ENCODE assay signal across 14 cellular contexts in the genomic region with DNA sequence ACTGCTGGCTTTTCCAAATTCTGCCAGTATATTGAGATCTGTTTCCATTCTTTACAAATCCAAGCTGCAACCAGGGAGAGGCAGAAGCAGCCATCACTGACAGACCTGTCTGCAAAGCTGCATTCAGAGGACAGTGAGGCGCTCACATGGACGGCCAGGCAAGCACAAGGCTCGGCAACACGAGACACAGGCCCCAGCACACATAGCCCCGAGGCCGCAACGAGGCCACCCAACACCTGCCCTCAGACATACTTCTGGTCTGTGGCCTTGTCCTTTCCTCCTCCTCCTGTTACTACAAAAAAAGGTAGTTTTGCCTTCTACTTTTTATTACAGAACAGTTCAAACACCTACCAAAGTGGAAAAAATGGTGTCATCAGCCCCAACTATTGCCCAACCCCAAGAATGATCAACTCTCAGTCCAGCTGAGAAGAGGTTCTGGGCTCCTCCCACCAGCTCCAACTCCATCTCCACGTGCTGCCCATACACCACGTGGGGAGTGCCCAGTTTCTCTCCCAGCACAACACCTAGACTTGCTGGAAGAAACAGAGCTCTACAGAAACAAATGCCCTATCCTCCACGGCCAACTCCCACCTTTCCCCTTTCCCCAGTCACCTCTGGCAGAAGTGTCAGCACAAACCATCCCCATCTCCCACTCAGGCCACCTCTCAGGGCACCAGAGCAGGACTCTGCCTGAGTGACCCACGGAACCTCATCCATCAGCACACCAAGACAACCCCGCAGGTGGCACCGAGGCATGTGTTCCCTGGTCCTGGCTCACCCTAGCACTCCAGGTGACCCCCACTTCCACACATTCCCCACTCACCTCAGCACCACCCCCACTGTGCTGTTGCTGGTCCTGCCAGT. TPM values are rescaled to one million over a fixed set of nuclear protein-coding genes. Genes with fewer than 3 reads are reported as not detected.
DNase-seq lines count a peak whose midpoint lies in the region; ATAC-seq and TF ChIP-seq lines count a peak whose summit lies in the region.
"Had no signal": no experiment of that assay in that cellular context is flagged by ENCODE, and none has a peak within 500 bp of the region (broad histone marks: within the 10 kb centered on the region; RNA-seq: fewer than 3 reads in every experiment).

No MANE protein-coding gene starts in this region.

- peaks cover 30% of the 10 kb centered on the region for H3K4me1 ChIP-seq in adipocyte (ENCODE audit: control insufficient read depth, insufficient read depth, low read length)
- peaks cover 3 to 69% (median 43%) of the 10 kb centered on the region in 4 donors for H3K4me1 ChIP-seq in right lobe of liver
- H3K4me1 ChIP-seq in A673 (ENCODE audit: insufficient read depth, low read length, poor library complexity, severe bottlenecking): peaks cover 22% of the 10 kb centered on the region

- POLR2A ChIA-PET in GM10248 (lab: Yijun Ruan, JAX): no interaction called here
- POLR2A ChIA-PET in A673 (lab: Charles Lee; ENCODE audit: low non-redundant PET): no interaction called here

- TF ChIP-seq CTCF in right lobe of liver (IDR thresholded peaks at IDR 0.05): no peak
- TF ChIP-seq CTCF in GM10248 (IDR thresholded peaks at IDR 0.05; ENCODE audit: control extremely low read depth, extremely low read depth, low read depth, missing control alignments): no peak
- no peak for TF ChIP-seq CTCF in A673 (conservative IDR thresholded peaks at IDR 0.05; ENCODE audit: low read depth, low read length)

- DNase-seq in left ventricle myocardium superior (no peak), left cardiac atrium (no peak), adipocyte (ENCODE audit: low read depth) (peak; percentile 22), right lobe of liver (peak; percentile 79 to 85 (median 85)), GM10248 (ENCODE audit: extremely low spot score) (no peak), A673 (ENCODE audit: low spot score) (no peak), NCI-H446 (lab: John Stamatoyannopoulos, UW) (no peak), pons (ENCODE audit: low spot score) (no peak)
- DNase-seq: MM.1S, NCI-H82 had no signal

- intact Hi-C loops in left ventricle myocardium superior (cut with micrococcal nuclease) (no loop called here), left cardiac atrium (cut with DNase I) (no loop called here), right lobe of liver (cut with DNase I) (no loop called here), A673 (cut with micrococcal nuclease; ENCODE audit: unreplicated experiment) (no loop called here)

- no TSS peak for BruUV-seq in A673 (replicated peaks; lab: Mats Ljungman, UMichigan)

- H3K9me3 ChIP-seq in adipocyte (ENCODE audit: control insufficient read depth, low read length) (no peaks in the 10 kb centered on the region), right lobe of liver (no peaks in the 10 kb centered on the region), A673 (ENCODE audit: low read depth, low read length, poor library complexity, severe bottlenecking) (no peaks in the 10 kb centered on the region)

- 39% methylated on average over 10 of the region's 13 CpGs for WGBS in right lobe of liver (ENCODE audit: insufficient coverage, low coverage, low lambda C conversion rate, missing lambda C conversion rate)

- H3K27me3 ChIP-seq in adipocyte (replicated peaks; ENCODE audit: control insufficient read depth, insufficient read depth, low read length): no peaks in the 10 kb centered on the region
- no peaks in the 10 kb centered on the region for H3K27me3 ChIP-seq in right lobe of liver
- no peaks in the 10 kb centered on the region for H3K27me3 ChIP-seq in A673 (replicated peaks; ENCODE audit: insufficient read depth, low read depth, low read length, poor library complexity)

- CTCF ChIA-PET in GM10248 (lab: Yijun Ruan, JAX): no interaction called here
- CTCF ChIA-PET in A673 (lab: Charles Lee): no interaction called here

- peaks cover 83% of the 10 kb centered on the region for H3K36me3 ChIP-seq in adipocyte (ENCODE audit: control insufficient read depth, insufficient read depth, low read length, severe bottlenecking)
- peaks cover 11 to 61% (median 37%) of the 10 kb centered on the region in 4 donors for H3K36me3 ChIP-seq in right lobe of liver
- H3K36me3 ChIP-seq in A673 (ENCODE audit: insufficient read depth, low read length, poor library complexity, severe bottlenecking): peaks cover 88% of the 10 kb centered on the region

- no peak overlapping the region for H3K9ac ChIP-seq in adipocyte (ENCODE audit: low read length)

- peak; percentile 55 for TF ChIP-seq POLR2A in right lobe of liver (IDR thresholded peaks at IDR 0.05)

- H3K27ac ChIP-seq in right lobe of liver (peak overlapping the region; percentile 74 to 85 (median 81)), A673 (ENCODE audit: low read depth, low read length, poor library complexity, severe bottlenecking) (no peak overlapping the region)
- H3K27ac ChIP-seq: skin epidermis had no signal

- H3K4me3 ChIP-seq in adipocyte (ENCODE audit: low read length) (no peak overlapping the region), right lobe of liver (no peak overlapping the region), A673 (ENCODE audit: low read depth, low read length, poor library complexity, severe bottlenecking) (no peak overlapping the region)
- H3K4me3 ChIP-seq: skin epidermis had no signal

- peak; percentile 11 for ATAC-seq in left ventricle myocardium superior
- ATAC-seq in left cardiac atrium: no peak
- ATAC-seq in right lobe of liver: peak; percentile 51 to 72 (median 64)

RNA-seq across cellular contexts. Expression of gene ZXDC, which starts 7.4 kb away (rescaled TPM):
- 17.9 TPM for total RNA-seq in left ventricle myocardium superior
- total RNA-seq in left cardiac atrium: 10 to 100 TPM; 15.7 to 20.7 TPM
- 10 to 100 TPM; 16.4 to 30.2 (median 24.0) TPM for total RNA-seq in right lobe of liver
- 61.1 and 63.2 TPM in 2 replicates for total RNA-seq in A673 (2021)

RNA-seq across cellular contexts. Expression of gene UROC1, which starts 49.3 kb away (rescaled TPM):
- not detected for total RNA-seq in left ventricle myocardium superior
- total RNA-seq in left cardiac atrium: not detected
- 100 to 1,000 TPM in 1 of 6 experiments, 10 to 100 TPM in 5; 15.1 to 101 (median 55.8) TPM for total RNA-seq in right lobe of liver
- total RNA-seq in A673 (2021): not detected in 2 replicates
- total RNA-seq: glomerular endothelial cell; T-helper 1 cell treated with Interleukin-12 subunit alpha and Interleukin-12 subunit beta and Interleukin-4 antibody, amounts not matched to agents 30 ng/mL and 1 ng/mL, for 36 hours had no signal

RNA-seq across cellular contexts. Expression of gene CHST13, which starts 55.7 kb away (rescaled TPM):
- 0.45 TPM for total RNA-seq in left ventricle myocardium superior
- under 1 TPM; 0.60 to 0.74 TPM for total RNA-seq in left cardiac atrium
- 10 to 100 TPM; 23.5 to 48.9 (median 28.2) TPM for total RNA-seq in right lobe of liver
- 0.35 TPM in 1 of 2 replicates, not detected in the other for total RNA-seq in A673 (2021)
- total RNA-seq: cerebellum; glomerular endothelial cell; T-helper 1 cell treated with Interleukin-12 subunit alpha and Interleukin-12 subunit beta and Interleukin-4 antibody, amounts not matched to agents 30 ng/mL and 1 ng/mL, for 36 hours had no signal

Comparison
In these comparisons a context has a peak if more than half of its experiments do, and no peak if none do; other contexts are left out.
1. ATAC-seq: peak in left ventricle myocardium superior (single experiment) and right lobe of liver (4 of 4); none in left cardiac atrium (0 of 2).
2. DNase-seq: peak in adipocyte (single experiment) and right lobe of liver (3 of 3); none in left ventricle myocardium superior (single experiment), left cardiac atrium (single experiment), GM10248 (single experiment), A673 (single experiment), NCI-H446 (0 of 2) and pons (single experiment).
3. RNA of gene UROC1, which starts 49.3 kb away (total RNA-seq): 15.1 to 101 TPM in right lobe of liver; not detected in left ventricle myocardium superior (single experiment), not detected in left cardiac atrium and not detected in A673; every median in the first group is over 10 times any median in the second.
4. RNA of gene CHST13, which starts 55.7 kb away (total RNA-seq): 23.5 to 48.9 TPM in right lobe of liver; 0.60 to 0.74 TPM in left cardiac atrium, 0.45 TPM in left ventricle myocardium superior (single experiment) and 0.35 TPM in A673; every median in the first group is over 10 times any median in the second.